18 cellular contexts compared by ENCODE assay signal in genomic region chr17:78057113-78057740, GRCh38.
A peak's percentile ranks its signal among the peaks of the same experiment; 100 is the strongest.
DNase-seq lines count a peak whose midpoint lies in the region; ATAC-seq, FAIRE-seq and TF ChIP-seq lines count a peak whose summit lies in the region.
"Had no signal": no experiment of that assay in that cellular context is flagged by ENCODE, and none has a peak within 500 bp of the region (broad histone marks: within the 10 kb centered on the region; RNA-seq: fewer than 3 reads in every experiment).

No MANE protein-coding gene starts in this region.

- TF ChIP-seq CTCF in neural cell (IDR thresholded peaks at IDR 0.05; ENCODE audit: poor library complexity, severe bottlenecking) = no peak

- intact Hi-C loops in Right ventricle myocardium superior (cut with DNase I) (no loop called here), cardiac septum (cut with DNase I) (no loop called here), left ventricle myocardium superior (cut with micrococcal nuclease) (no loop called here), aorta (cut with DNase I) (loop anchor here in 1 of 2 donors (5.0 kb wide), 1 partner anchor 35 kb away; no protein-coding TSS in a partner anchor)

- no peak for TF ChIP-seq EP300 in neural cell (conservative IDR thresholded peaks at IDR 0.05; ENCODE audit: poor library complexity, severe bottlenecking)

- no peaks in the 10 kb centered on the region for H3K9me2 ChIP-seq in neural cell (ENCODE audit: insufficient read depth, low read length)

- TF ChIP-seq RAD21 in neural cell (conservative IDR thresholded peaks at IDR 0.05) = no peak

- 50 to 71% (median 68%) methylated on average over 3 of the region's 3 CpGs for WGBS in small intestine, 3 donors
- WGBS in aorta, 2 donors = 70 to 73% methylated on average over 3 of the region's 3 CpGs

- no peak for FAIRE-seq in small intestine (lab: Jason Lieb, UNC)
- FAIRE-seq: HepG2 had no signal

- no peak for DNase-seq in Right ventricle myocardium superior
- DNase-seq in cardiac septum (ENCODE audit: low spot score) = no peak
- DNase-seq in left ventricle myocardium superior = no peak
- DNase-seq in small intestine = peak; percentile 47
- no peak for DNase-seq in aorta
- DNase-seq in activated T-cell treated with anti-CD3 and anti-CD28 coated beads, Interleukin-2, amount 50 U/mL, for 1 hour = no peak
- no peak for DNase-seq in NCI-H748 (lab: John Stamatoyannopoulos, UW; ENCODE audit: unreplicated experiment)
- DNase-seq: 8988T, KG1, NCI-H1417 treated with DMSO at 0.1 percent for 48 hours, NCI-H1930, NCI-H446, NCI-H69, PC-3 had no signal

- peak overlapping the region; percentile 42 for H3K4me3 ChIP-seq in neural cell (ENCODE audit: low read length)
- H3K4me3 ChIP-seq in small intestine (ENCODE audit: low read depth in 1 of 2, low read length in 2 of 2) = no peak overlapping the region
- no peak overlapping the region for H3K4me3 ChIP-seq in aorta (ENCODE audit: low read length in 2 of 2)
- H3K4me3 ChIP-seq: BLaER1 treated with 17β-estradiol and CSF1 and Interleukin-3, amounts not matched to agents 10 nM and 100 nM had no signal

- H3F3A ChIP-seq in neural cell (ENCODE audit: insufficient read depth, low read length, poor library complexity, severe bottlenecking) = no peaks in the 10 kb centered on the region

- H3K9ac ChIP-seq in neural cell (ENCODE audit: low read length) = no peak overlapping the region
- H3K9ac ChIP-seq: BLaER1 treated with 17β-estradiol and CSF1 and Interleukin-3, amounts not matched to agents 10 nM and 100 nM had no signal

- H3K9me3 ChIP-seq in neural cell (ENCODE audit: low read length) = no peaks in the 10 kb centered on the region
- no peaks in the 10 kb centered on the region for H3K9me3 ChIP-seq in small intestine (ENCODE audit: control insufficient read depth, low read depth)
- no peaks in the 10 kb centered on the region for H3K9me3 ChIP-seq in aorta (ENCODE audit: control insufficient read depth, low read length)

- H3K27me3 ChIP-seq in neural cell (ENCODE audit: insufficient read depth, low read depth, low read length) (no peaks in the 10 kb centered on the region), small intestine (ENCODE audit: control insufficient read depth in 2 of 2, insufficient read depth in 2 of 2, low read length in 2 of 2) (no peaks in the 10 kb centered on the region), aorta (ENCODE audit: control insufficient read depth in 1 of 2, insufficient read depth in 2 of 2, low read length in 1 of 2) (no peaks in the 10 kb centered on the region)
- H3K27me3 ChIP-seq: BLaER1 treated with 17β-estradiol and CSF1 and Interleukin-3, amounts not matched to agents 10 nM and 100 nM had no signal

- H2AFZ ChIP-seq in neural cell (ENCODE audit: low read depth, low read length) = no peak overlapping the region

- peak overlapping the region; percentile 3 for H3K4me2 ChIP-seq in neural cell (ENCODE audit: low read length)

- H3K27ac ChIP-seq in neural cell (ENCODE audit: low read length) = no peak overlapping the region
- no peak overlapping the region for H3K27ac ChIP-seq in small intestine (ENCODE audit: low read depth in 1 of 2, low read length in 1 of 2)
- H3K27ac ChIP-seq in aorta (ENCODE audit: low read depth in 1 of 2, low read length in 2 of 2) = no peak overlapping the region
- H3K27ac ChIP-seq: BLaER1 treated with 17β-estradiol and CSF1 and Interleukin-3, amounts not matched to agents 10 nM and 100 nM; RWPE1 had no signal

- peaks cover 30% of the 10 kb centered on the region for H3K79me2 ChIP-seq in neural cell (replicated peaks; ENCODE audit: insufficient read depth, low read length)

- peak; percentile 36 for ATAC-seq in Right ventricle myocardium superior (ENCODE audit: poor library complexity)
- peak; percentile 32 for ATAC-seq in left ventricle myocardium superior
- ATAC-seq in aorta (ENCODE audit: low FRiP score) = no peak
- ATAC-seq: HepG2, PC-3 had no signal

- H3K36me3 ChIP-seq in neural cell (ENCODE audit: insufficient read depth, low read length) = peaks cover 6% of the 10 kb centered on the region
- peaks cover 0 to 2% of the 10 kb centered on the region in 2 donors for H3K36me3 ChIP-seq in small intestine (ENCODE audit: control insufficient read depth in 2 of 2, insufficient read depth in 2 of 2, low read length in 2 of 2)
- peaks cover 2% of the 10 kb centered on the region in 2 donors for H3K36me3 ChIP-seq in aorta (ENCODE audit: control insufficient read depth in 1 of 2, insufficient read depth in 2 of 2, low read length in 1 of 2)

- H3K4me1 ChIP-seq in small intestine (ENCODE audit: control insufficient read depth in 2 of 2, insufficient read depth in 1 of 2, low read depth in 1 of 2, low read length in 1 of 2) (peaks cover 3 to 5% of the 10 kb centered on the region in 2 donors), aorta (ENCODE audit: control insufficient read depth in 1 of 2, insufficient read depth in 2 of 2, low read length in 2 of 2) (peaks cover 0 to 8% of the 10 kb centered on the region in 2 donors)

- peaks cover 70% of the 10 kb centered on the region for H4K20me1 ChIP-seq in neural cell (ENCODE audit: insufficient read depth)
- H4K20me1 ChIP-seq: BLaER1 treated with 17β-estradiol and CSF1 and Interleukin-3, amounts not matched to agents 10 nM and 100 nM had no signal

TF ChIP-seq in neural cell, 6 proteins besides CTCF, POLR2A, EP300 and RAD21:
- no peak for TF ChIP-seq SMC3 (conservative IDR thresholded peaks at IDR 0.05; ENCODE audit: poor library complexity)
